ENCODE assay signal across 1 cellular context in the genomic region with DNA sequence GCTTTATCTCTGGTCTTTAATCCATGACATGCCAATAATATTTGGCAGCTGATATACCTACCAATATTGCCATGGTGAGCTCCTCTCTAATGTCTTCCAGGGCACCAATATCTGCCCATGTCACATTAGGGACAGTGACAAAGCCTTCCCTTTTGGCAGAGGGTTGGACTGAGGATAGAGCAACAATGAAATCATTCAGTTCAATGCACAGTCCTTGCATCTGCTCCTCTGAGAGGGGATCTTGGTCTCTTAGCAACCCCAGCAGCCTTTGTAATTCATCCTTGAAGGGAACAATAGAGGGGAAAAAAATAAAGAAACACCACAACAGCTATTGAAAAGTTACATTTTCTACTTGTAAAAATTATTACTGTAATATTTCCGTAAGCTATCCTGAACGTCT.
TF ChIP-seq lines count a peak whose summit lies in the region.

No MANE protein-coding gene starts in this region.

TF ChIP-seq in GM23338, 12 proteins besides CTCF, POLR2A, EP300 and RAD21 (continued from another document):
- TF ChIP-seq NANOG (IDR thresholded peaks at IDR 0.05; ENCODE audit: borderline replicate concordance), result no peak
- TF ChIP-seq, protein P1, sequence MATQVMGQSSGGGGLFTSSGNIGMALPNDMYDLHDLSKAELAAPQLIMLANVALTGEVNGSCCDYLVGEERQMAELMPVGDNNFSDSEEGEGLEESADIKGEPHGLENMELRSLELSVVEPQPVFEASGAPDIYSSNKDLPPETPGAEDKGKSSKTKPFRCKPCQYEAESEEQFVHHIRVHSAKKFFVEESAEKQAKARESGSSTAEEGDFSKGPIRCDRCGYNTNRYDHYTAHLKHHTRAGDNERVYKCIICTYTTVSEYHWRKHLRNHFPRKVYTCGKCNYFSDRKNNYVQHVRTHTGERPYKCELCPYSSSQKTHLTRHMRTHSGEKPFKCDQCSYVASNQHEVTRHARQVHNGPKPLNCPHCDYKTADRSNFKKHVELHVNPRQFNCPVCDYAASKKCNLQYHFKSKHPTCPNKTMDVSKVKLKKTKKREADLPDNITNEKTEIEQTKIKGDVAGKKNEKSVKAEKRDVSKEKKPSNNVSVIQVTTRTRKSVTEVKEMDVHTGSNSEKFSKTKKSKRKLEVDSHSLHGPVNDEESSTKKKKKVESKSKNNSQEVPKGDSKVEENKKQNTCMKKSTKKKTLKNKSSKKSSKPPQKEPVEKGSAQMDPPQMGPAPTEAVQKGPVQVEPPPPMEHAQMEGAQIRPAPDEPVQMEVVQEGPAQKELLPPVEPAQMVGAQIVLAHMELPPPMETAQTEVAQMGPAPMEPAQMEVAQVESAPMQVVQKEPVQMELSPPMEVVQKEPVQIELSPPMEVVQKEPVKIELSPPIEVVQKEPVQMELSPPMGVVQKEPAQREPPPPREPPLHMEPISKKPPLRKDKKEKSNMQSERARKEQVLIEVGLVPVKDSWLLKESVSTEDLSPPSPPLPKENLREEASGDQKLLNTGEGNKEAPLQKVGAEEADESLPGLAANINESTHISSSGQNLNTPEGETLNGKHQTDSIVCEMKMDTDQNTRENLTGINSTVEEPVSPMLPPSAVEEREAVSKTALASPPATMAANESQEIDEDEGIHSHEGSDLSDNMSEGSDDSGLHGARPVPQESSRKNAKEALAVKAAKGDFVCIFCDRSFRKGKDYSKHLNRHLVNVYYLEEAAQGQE (IDR thresholded peaks at IDR 0.05; ENCODE audit: unreplicated experiment), result no peak
- no peak for TF ChIP-seq POLR2AphosphoS5 (IDR thresholded peaks at IDR 0.05; ENCODE audit: low read depth)
- TF ChIP-seq CREB1 (CRISPR knock-in tag; IDR thresholded peaks at IDR 0.05; ENCODE audit: low read depth), result no peak
- TF ChIP-seq, protein P2, sequence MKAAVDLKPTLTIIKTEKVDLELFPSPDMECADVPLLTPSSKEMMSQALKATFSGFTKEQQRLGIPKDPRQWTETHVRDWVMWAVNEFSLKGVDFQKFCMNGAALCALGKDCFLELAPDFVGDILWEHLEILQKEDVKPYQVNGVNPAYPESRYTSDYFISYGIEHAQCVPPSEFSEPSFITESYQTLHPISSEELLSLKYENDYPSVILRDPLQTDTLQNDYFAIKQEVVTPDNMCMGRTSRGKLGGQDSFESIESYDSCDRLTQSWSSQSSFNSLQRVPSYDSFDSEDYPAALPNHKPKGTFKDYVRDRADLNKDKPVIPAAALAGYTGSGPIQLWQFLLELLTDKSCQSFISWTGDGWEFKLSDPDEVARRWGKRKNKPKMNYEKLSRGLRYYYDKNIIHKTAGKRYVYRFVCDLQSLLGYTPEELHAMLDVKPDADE (IDR thresholded peaks at IDR 0.05), result no peak
- TF ChIP-seq EZH2phosphoT487 (IDR thresholded peaks at IDR 0.05; ENCODE audit: unreplicated experiment), result no peak
- TF ChIP-seq, protein P3, sequence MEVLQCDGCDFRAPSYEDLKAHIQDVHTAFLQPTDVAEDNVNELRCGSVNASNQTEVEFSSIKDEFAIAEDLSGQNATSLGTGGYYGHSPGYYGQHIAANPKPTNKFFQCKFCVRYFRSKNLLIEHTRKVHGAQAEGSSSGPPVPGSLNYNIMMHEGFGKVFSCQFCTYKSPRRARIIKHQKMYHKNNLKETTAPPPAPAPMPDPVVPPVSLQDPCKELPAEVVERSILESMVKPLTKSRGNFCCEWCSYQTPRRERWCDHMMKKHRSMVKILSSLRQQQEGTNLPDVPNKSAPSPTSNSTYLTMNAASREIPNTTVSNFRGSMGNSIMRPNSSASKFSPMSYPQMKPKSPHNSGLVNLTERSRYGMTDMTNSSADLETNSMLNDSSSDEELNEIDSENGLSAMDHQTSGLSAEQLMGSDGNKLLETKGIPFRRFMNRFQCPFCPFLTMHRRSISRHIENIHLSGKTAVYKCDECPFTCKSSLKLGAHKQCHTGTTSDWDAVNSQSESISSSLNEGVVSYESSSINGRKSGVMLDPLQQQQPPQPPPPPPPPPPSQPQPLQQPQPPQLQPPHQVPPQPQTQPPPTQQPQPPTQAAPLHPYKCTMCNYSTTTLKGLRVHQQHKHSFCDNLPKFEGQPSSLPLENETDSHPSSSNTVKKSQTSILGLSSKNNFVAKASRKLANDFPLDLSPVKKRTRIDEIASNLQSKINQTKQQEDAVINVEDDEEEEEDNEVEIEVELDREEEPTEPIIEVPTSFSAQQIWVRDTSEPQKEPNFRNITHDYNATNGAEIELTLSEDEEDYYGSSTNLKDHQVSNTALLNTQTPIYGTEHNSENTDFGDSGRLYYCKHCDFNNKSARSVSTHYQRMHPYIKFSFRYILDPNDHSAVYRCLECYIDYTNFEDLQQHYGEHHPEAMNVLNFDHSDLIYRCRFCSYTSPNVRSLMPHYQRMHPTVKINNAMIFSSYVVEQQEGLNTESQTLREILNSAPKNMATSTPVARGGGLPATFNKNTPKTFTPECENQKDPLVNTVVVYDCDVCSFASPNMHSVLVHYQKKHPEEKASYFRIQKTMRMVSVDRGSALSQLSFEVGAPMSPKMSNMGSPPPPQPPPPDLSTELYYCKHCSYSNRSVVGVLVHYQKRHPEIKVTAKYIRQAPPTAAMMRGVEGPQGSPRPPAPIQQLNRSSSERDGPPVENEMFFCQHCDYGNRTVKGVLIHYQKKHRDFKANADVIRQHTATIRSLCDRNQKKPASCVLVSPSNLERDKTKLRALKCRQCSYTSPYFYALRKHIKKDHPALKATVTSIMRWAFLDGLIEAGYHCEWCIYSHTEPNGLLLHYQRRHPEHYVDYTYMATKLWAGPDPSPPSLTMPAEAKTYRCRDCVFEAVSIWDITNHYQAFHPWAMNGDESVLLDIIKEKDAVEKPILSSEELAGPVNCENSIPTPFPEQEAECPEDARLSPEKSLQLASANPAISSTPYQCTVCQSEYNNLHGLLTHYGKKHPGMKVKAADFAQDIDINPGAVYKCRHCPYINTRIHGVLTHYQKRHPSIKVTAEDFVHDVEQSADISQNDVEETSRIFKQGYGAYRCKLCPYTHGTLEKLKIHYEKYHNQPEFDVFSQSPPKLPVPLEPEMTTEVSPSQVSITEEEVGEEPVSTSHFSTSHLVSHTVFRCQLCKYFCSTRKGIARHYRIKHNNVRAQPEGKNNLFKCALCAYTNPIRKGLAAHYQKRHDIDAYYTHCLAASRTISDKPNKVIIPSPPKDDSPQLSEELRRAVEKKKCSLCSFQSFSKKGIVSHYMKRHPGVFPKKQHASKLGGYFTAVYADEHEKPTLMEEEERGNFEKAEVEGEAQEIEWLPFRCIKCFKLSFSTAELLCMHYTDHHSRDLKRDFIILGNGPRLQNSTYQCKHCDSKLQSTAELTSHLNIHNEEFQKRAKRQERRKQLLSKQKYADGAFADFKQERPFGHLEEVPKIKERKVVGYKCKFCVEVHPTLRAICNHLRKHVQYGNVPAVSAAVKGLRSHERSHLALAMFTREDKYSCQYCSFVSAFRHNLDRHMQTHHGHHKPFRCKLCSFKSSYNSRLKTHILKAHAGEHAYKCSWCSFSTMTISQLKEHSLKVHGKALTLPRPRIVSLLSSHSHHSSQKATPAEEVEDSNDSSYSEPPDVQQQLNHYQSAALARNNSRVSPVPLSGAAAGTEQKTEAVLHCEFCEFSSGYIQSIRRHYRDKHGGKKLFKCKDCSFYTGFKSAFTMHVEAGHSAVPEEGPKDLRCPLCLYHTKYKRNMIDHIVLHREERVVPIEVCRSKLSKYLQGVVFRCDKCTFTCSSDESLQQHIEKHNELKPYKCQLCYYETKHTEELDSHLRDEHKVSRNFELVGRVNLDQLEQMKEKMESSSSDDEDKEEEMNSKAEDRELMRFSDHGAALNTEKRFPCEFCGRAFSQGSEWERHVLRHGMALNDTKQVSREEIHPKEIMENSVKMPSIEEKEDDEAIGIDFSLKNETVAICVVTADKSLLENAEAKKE (CRISPR knock-in tag; IDR thresholded peaks at IDR 0.05), result no peak
- no peak for TF ChIP-seq STAT1 (IDR thresholded peaks at IDR 0.05; ENCODE audit: unreplicated experiment)
